Comparison of ENCODE assay signal across 15 cellular contexts in the genomic region with DNA sequence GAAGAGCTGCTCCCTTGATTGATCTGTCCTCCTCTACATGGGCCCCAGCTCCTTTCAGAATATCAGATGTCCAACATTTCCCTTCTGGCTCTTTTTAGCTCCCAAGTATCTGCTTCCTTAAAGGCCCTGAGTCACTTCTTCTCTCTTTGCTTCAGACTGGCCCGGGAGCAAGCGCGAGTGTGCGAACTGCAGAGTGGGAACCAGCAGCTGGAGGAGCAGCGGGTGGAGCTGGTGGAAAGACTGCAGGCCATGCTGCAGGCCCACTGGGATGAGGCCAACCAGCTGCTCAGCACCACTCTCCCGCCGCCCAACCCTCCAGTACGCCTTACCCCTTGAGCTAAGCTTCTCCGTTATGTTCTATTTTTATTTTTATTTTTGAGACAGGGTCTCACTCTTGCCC. TPM values are rescaled to one million over a fixed set of nuclear protein-coding genes. Genes with fewer than 3 reads are reported as not detected.
DNase-seq lines count a peak whose midpoint lies in the region; ATAC-seq and TF ChIP-seq lines count a peak whose summit lies in the region.
"Had no signal": no experiment of that assay in that cellular context is flagged by ENCODE, and none has a peak within 500 bp of the region (broad histone marks: within the 10 kb centered on the region; RNA-seq: fewer than 3 reads in every experiment).

No MANE protein-coding gene starts in this region.

- TF ChIP-seq CTCF in DOHH2 (IDR thresholded peaks at IDR 0.05; ENCODE audit: low read depth, low read length, poor library complexity, severe bottlenecking), result no peak
- no peak for TF ChIP-seq CTCF in glutamatergic neuron (IDR thresholded peaks at IDR 0.05; ENCODE audit: partially characterized antibody, unreplicated experiment)
- TF ChIP-seq CTCF in MCF 10A (IDR thresholded peaks at IDR 0.05; ENCODE audit: unreplicated experiment), result no peak

- H3K4me3 Mint-ChIP-seq in glutamatergic neuron (ENCODE audit: unreplicated experiment), result no peak overlapping the region
- no peak overlapping the region for H3K4me3 Mint-ChIP-seq in stimulated activated naive B cell treated with anti-CD40 and anti-IgM and Interleukin-4, amounts not matched to agents 10 μg/mL and 1 μg/mL and 100 μg/mL, for 72 hours
- H3K4me3 Mint-ChIP-seq in MCF 10A (ENCODE audit: unreplicated experiment), result no peak overlapping the region
- H3K4me3 Mint-ChIP-seq: CD4-positive, CD25-positive, alpha-beta regulatory T cell; H9 had no signal

- no peak overlapping the region for H3K4me2 ChIP-seq in DOHH2 (ENCODE audit: low read length)
- H3K4me2 ChIP-seq: A549 had no signal

- peak; percentile 49 for DNase-seq in cardiac septum (ENCODE audit: low spot score)
- no peak for DNase-seq in right cardiac atrium
- no peak for DNase-seq in glutamatergic neuron
- no peak for DNase-seq in stimulated activated naive B cell treated with anti-CD40 and anti-IgM and Interleukin-4, amounts not matched to agents 10 μg/mL and 1 μg/mL and 100 μg/mL, for 72 hours
- DNase-seq in MCF 10A (ENCODE audit: unreplicated experiment), result no peak
- DNase-seq: BE2C; CD4-positive, CD25-positive, alpha-beta regulatory T cell; DMS53; GOT3; H9; IMR-90 had no signal

- ATAC-seq in right cardiac atrium (no peak), GM21515 (IDR thresholded peaks at IDR 0.05; ENCODE audit: unreplicated experiment) (no peak)
- no peak for ATAC-seq in stimulated activated naive B cell treated with anti-CD40 and anti-IgM and Interleukin-4, amounts not matched to agents 10 μg/mL and 1 μg/mL and 100 μg/mL, for 72 hours (replicated peaks)
- ATAC-seq: A549, GM12878 had no signal

- H3K79me2 ChIP-seq in DOHH2 (ENCODE audit: control insufficient read depth, low read length), result no peaks in the 10 kb centered on the region

- POLR2A ChIA-PET in MCF 10A (lab: Yijun Ruan, JAX), result interaction anchor here (0.9 to 2.8 kb wide), 3 partner anchors 10 to 18 kb away, joined by 3 to 18 read pairs (median 3); a partner anchor contains a TSS

- BruUV-seq in MCF 10A (replicated peaks; lab: Mats Ljungman, UMichigan), result no TSS peak

- H3K27me3 Mint-ChIP-seq in glutamatergic neuron (ENCODE audit: unreplicated experiment), result peaks cover 2% of the 10 kb centered on the region
- H3K27me3 Mint-ChIP-seq in stimulated activated naive B cell treated with anti-CD40 and anti-IgM and Interleukin-4, amounts not matched to agents 10 μg/mL and 1 μg/mL and 100 μg/mL, for 72 hours, result no peaks in the 10 kb centered on the region
- H3K27me3 Mint-ChIP-seq in MCF 10A (ENCODE audit: insufficient read depth, unreplicated experiment), result no peaks in the 10 kb centered on the region
- H3K27me3 Mint-ChIP-seq: CD4-positive, CD25-positive, alpha-beta regulatory T cell had no signal

- no peak overlapping the region for H3K4me3 ChIP-seq in right cardiac atrium (ENCODE audit: low read length)
- no peak overlapping the region for H3K4me3 ChIP-seq in DOHH2 (ENCODE audit: low read length)
- H3K4me3 ChIP-seq: A549, GM12878 had no signal

- H3K4me1 ChIP-seq in right cardiac atrium (ENCODE audit: control insufficient read depth, insufficient read depth, low read length), result no peaks in the 10 kb centered on the region
- peaks cover 19% of the 10 kb centered on the region for H3K4me1 ChIP-seq in DOHH2 (ENCODE audit: control insufficient read depth, low read length)
- H3K4me1 ChIP-seq: A549, BE2C had no signal

- H3K9me3 Mint-ChIP-seq in glutamatergic neuron (ENCODE audit: unreplicated experiment) (peaks cover 3% of the 10 kb centered on the region), MCF 10A (ENCODE audit: unreplicated experiment) (no peaks in the 10 kb centered on the region)
- H3K9me3 Mint-ChIP-seq in stimulated activated naive B cell treated with anti-CD40 and anti-IgM and Interleukin-4, amounts not matched to agents 10 μg/mL and 1 μg/mL and 100 μg/mL, for 72 hours, result no peaks in the 10 kb centered on the region
- H3K9me3 Mint-ChIP-seq: CD4-positive, CD25-positive, alpha-beta regulatory T cell; H9 had no signal

- H3K27ac ChIP-seq in right cardiac atrium (ENCODE audit: low read length) (no peak overlapping the region), DOHH2 (ENCODE audit: low read depth, low read length) (peak overlapping the region; percentile 30; the same call in 1 of the 2 replicates)
- H3K27ac ChIP-seq: A549 had no signal

- WGBS in right cardiac atrium, result 94% methylated on average over 9 of the region's 9 CpGs

- H3K27ac Mint-ChIP-seq in glutamatergic neuron (ENCODE audit: unreplicated experiment) (peak overlapping the region; percentile 33), MCF 10A (ENCODE audit: low read depth, unreplicated experiment) (no peak overlapping the region)
- H3K27ac Mint-ChIP-seq in stimulated activated naive B cell treated with anti-CD40 and anti-IgM and Interleukin-4, amounts not matched to agents 10 μg/mL and 1 μg/mL and 100 μg/mL, for 72 hours, result peak overlapping the region; percentile 47
- H3K27ac Mint-ChIP-seq: CD4-positive, CD25-positive, alpha-beta regulatory T cell; H9 had no signal

- no peaks in the 10 kb centered on the region for H3K9me2 ChIP-seq in DOHH2 (replicated peaks; ENCODE audit: control insufficient read depth, low read length)

- H3F3A ChIP-seq in DOHH2 (ENCODE audit: control insufficient read depth, insufficient read depth), result no peaks in the 10 kb centered on the region

- H3K36me3 Mint-ChIP-seq in glutamatergic neuron (ENCODE audit: unreplicated experiment) (peaks cover 11% of the 10 kb centered on the region), MCF 10A (ENCODE audit: insufficient read depth, unreplicated experiment) (peaks cover 83% of the 10 kb centered on the region)
- H3K36me3 Mint-ChIP-seq in stimulated activated naive B cell treated with anti-CD40 and anti-IgM and Interleukin-4, amounts not matched to agents 10 μg/mL and 1 μg/mL and 100 μg/mL, for 72 hours, result peaks cover 73 to 76% of the 10 kb centered on the region in 2 donors

- H4K20me1 ChIP-seq in DOHH2 (ENCODE audit: control insufficient read depth, insufficient read depth, low read depth, low read length), result no peaks in the 10 kb centered on the region

- CTCF ChIA-PET in MCF 10A (lab: Yijun Ruan, JAX), result interaction anchor here (0.7 to 1.6 kb wide), 8 partner anchors 10 to 110 kb away, joined by 3 to 7 read pairs (median 4); a partner anchor contains a TSS

- intact Hi-C loops in cardiac septum (cut with DNase I), result no loop called here
- intact Hi-C loops in right cardiac atrium (cut with DNase I), result no loop called here
- intact Hi-C loops in MCF 10A (cut with micrococcal nuclease), result no loop called here

- peaks cover 2% of the 10 kb centered on the region for H3K4me1 Mint-ChIP-seq in glutamatergic neuron (ENCODE audit: low read depth, unreplicated experiment)
- H3K4me1 Mint-ChIP-seq in stimulated activated naive B cell treated with anti-CD40 and anti-IgM and Interleukin-4, amounts not matched to agents 10 μg/mL and 1 μg/mL and 100 μg/mL, for 72 hours, result peaks cover 0 to 10% of the 10 kb centered on the region in 2 donors
- peaks cover 5% of the 10 kb centered on the region for H3K4me1 Mint-ChIP-seq in MCF 10A (ENCODE audit: insufficient read depth, unreplicated experiment)
- H3K4me1 Mint-ChIP-seq: H9 had no signal

- H3K27me3 ChIP-seq in right cardiac atrium (ENCODE audit: control insufficient read depth, insufficient read depth) (no peaks in the 10 kb centered on the region), DOHH2 (ENCODE audit: control insufficient read depth, low read length) (no peaks in the 10 kb centered on the region)
- H3K27me3 ChIP-seq: BE2C had no signal

- H3K36me3 ChIP-seq in DOHH2 (ENCODE audit: control insufficient read depth, low read length), result peaks cover 80% of the 10 kb centered on the region

- no peaks in the 10 kb centered on the region for H3K9me3 ChIP-seq in right cardiac atrium (ENCODE audit: control insufficient read depth, low read length)
- H3K9me3 ChIP-seq in DOHH2 (ENCODE audit: control insufficient read depth, insufficient read depth, low read length), result no peaks in the 10 kb centered on the region
- H3K9me3 ChIP-seq: A549, BE2C had no signal

RNA-seq across cellular contexts. Expression of a gene that starts 12.3 kb away (rescaled TPM):
- total RNA-seq in cardiac septum, result 12.0 TPM
- 10 to 100 TPM in 3 of 4 donors, 1 to 10 TPM in 1; 9.6 to 14.6 (median 10.4) TPM for total RNA-seq in right cardiac atrium
- polyA plus RNA-seq in right cardiac atrium, result 9.6 TPM
- 55.7 TPM for total RNA-seq in glutamatergic neuron (ENCODE audit: unreplicated experiment)
- total RNA-seq in MCF 10A (2022), result 31.5 and 39.2 TPM in 2 replicates

RNA-seq across cellular contexts. Expression of a gene that starts 12.6 kb away (rescaled TPM):
- 114 TPM for total RNA-seq in cardiac septum
- 100 to 1,000 TPM in 3 of 4 donors, 10 to 100 TPM in 1; 73.4 to 109 (median 104) TPM for total RNA-seq in right cardiac atrium
- 135 TPM for polyA plus RNA-seq in right cardiac atrium
- 214 TPM for total RNA-seq in glutamatergic neuron (ENCODE audit: unreplicated experiment)
- 80.0 and 104 TPM in 2 replicates for total RNA-seq in MCF 10A (2022)

RNA-seq across cellular contexts. Expression of a gene that starts 14.7 kb away (rescaled TPM):
- total RNA-seq in cardiac septum (0.43 TPM), right cardiac atrium (1 to 10 TPM in 1 of 4 donors, under 1 TPM in 3; 0.60 to 1.2 (median 0.70) TPM), glutamatergic neuron (ENCODE audit: unreplicated experiment) (12.3 TPM), MCF 10A (2022) (4.2 and 10.0 TPM in 2 replicates)
- polyA plus RNA-seq in right cardiac atrium, result 0.50 TPM

RNA-seq across cellular contexts. Expression of a gene that starts 28.2 kb away (rescaled TPM):
- total RNA-seq in cardiac septum (1.00 TPM), right cardiac atrium (1 to 10 TPM in 3 of 4 donors, under 1 TPM in 1; 0.89 to 2.1 (median 1.5) TPM), glutamatergic neuron (ENCODE audit: unreplicated experiment) (0.49 TPM), MCF 10A (2022) (5.6 and 7.4 TPM in 2 replicates)
- 1.5 TPM for polyA plus RNA-seq in right cardiac atrium

RNA-seq across cellular contexts. Expression of a gene that starts 55.7 kb away (rescaled TPM):
- total RNA-seq in cardiac septum, result 14.2 TPM
- 10 to 100 TPM; 31.2 to 38.8 (median 35.0) TPM for total RNA-seq in right cardiac atrium
- polyA plus RNA-seq in right cardiac atrium, result 45.3 TPM
- total RNA-seq in glutamatergic neuron (ENCODE audit: unreplicated experiment), result 129 TPM
- 78.5 and 87.1 TPM in 2 replicates for total RNA-seq in MCF 10A (2022)
